Comparison of ENCODE assay signal across 8 cellular contexts in the genomic region with DNA sequence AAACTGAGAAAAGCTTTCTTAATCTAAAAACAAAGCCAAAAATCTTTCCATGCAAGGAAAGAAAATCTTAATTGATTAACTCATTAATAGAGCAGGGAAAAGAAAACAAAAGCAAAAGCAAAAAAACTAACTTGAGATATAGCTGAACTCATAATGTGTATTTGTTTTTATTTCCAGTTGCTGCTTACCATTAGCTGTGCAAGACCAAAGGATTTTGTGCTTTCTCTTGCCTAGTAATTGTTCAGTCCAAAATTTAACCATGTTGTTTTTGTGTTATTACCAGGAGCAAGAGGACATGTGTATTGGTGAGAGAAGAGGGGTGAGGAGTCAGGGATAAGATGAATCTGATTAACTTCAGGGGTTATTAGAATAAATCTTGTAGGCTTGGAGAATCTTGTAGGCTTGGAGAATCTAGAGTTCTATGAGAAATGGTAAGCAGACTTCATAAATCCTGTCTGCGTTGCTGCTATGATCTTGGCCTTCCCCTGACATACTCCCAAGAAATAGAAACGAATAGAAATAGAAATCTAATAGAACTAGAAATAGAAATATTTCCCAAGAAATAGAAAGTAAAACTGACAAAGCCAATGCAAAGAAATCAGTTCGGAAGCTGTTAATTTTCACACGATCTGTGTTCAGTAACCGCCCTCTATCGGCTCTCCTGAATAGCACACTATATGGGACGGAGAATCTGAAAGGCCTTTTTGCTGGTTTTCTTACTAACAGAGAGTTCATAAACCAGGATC.
A peak's percentile ranks its signal among the peaks of the same experiment; 100 is the strongest.
DNase-seq lines count a peak whose midpoint lies in the region; ATAC-seq, FAIRE-seq and TF ChIP-seq lines count a peak whose summit lies in the region.

No MANE protein-coding gene starts in this region.

- intact Hi-C loops in activated T-helper 2 cell treated with anti-CD3 and anti-CD28 coated beads, Interferon-gamma antibody, Interleukin-2, Interleukin-4, amounts not matched to agents 10 μg/mL and 5 μg/mL and 100 μg/mL, durations not matched to agents 14 hours and 24 hours and 36 hours (cut with micrococcal nuclease) = loop anchor here (1.0 to 10.0 kb wide), 5 partner anchors 71 to 461 kb away; no protein-coding TSS in a partner anchor
- intact Hi-C loops in pancreas (cut with DNase I) = loop anchor here in 2 of 3 donors (10.0 kb wide), 2 partner anchors 101 to 111 kb away; no protein-coding TSS in a partner anchor

- H3K27me3 ChIP-seq in pancreas = no peaks in the 10 kb centered on the region

- peak; percentile 78 for TF ChIP-seq CTCF in AG09319 (IDR thresholded peaks at IDR 0.05; ENCODE audit: low read depth, low read length)
- peak; percentile 52 for TF ChIP-seq CTCF in foreskin fibroblast (IDR thresholded peaks at IDR 0.05; ENCODE audit: low read depth, low read length)
- peak; percentile 41 to 70 (median 52) for TF ChIP-seq CTCF in pancreas (IDR thresholded peaks at IDR 0.05)

- DNase-seq in AG09319 (ENCODE audit: extremely low read depth, low read depth) (no peak), NCI-H526 treated with DMSO at 0.1 percent for 48 hours (lab: John Stamatoyannopoulos, UW) (peak; percentile 40), foreskin fibroblast (peak in 1 of 2 donors; percentile 26), pancreas (peak in 2 of 6 donors; percentile 31 to 42)
- peak; percentile 31 for DNase-seq in activated T-helper 2 cell treated with anti-CD3 and anti-CD28 coated beads, Interferon-gamma antibody, Interleukin-2, Interleukin-4, amounts not matched to agents 10 μg/mL and 5 μg/mL and 100 μg/mL, durations not matched to agents 14 hours and 24 hours and 36 hours (ENCODE audit: low spot score)

- H3K27ac ChIP-seq in pancreas = peak overlapping the region in 3 of 4 donors; percentile 17 to 92 (median 89)

- WGBS in pancreas, 2 donors = 2 to 5% methylated on average over 7 of the region's 7 CpGs

- ATAC-seq in GM18502 (IDR thresholded peaks at IDR 0.05; ENCODE audit: poor library complexity, unreplicated experiment) = peak; percentile 37
- peak; percentile 44 for ATAC-seq in HG02981 (IDR thresholded peaks at IDR 0.05; ENCODE audit: unreplicated experiment)
- peak; percentile 77 to 91 (median 84) for ATAC-seq in pancreas
- ATAC-seq in HG03469 (IDR thresholded peaks at IDR 0.05; ENCODE audit: unreplicated experiment) = no peak

- FAIRE-seq in pancreas (lab: Jason Lieb, UNC) = peak; percentile 91

- H3K36me3 Mint-ChIP-seq in activated T-helper 2 cell treated with anti-CD3 and anti-CD28 coated beads, Interferon-gamma antibody, Interleukin-2, Interleukin-4, amounts not matched to agents 10 μg/mL and 5 μg/mL and 100 μg/mL, durations not matched to agents 14 hours and 24 hours and 36 hours (ENCODE audit: low read depth) = peaks cover 5% of the 10 kb centered on the region

- H3K9me3 Mint-ChIP-seq in activated T-helper 2 cell treated with anti-CD3 and anti-CD28 coated beads, Interferon-gamma antibody, Interleukin-2, Interleukin-4, amounts not matched to agents 10 μg/mL and 5 μg/mL and 100 μg/mL, durations not matched to agents 14 hours and 24 hours and 36 hours = peaks cover 10% of the 10 kb centered on the region

- peaks cover 2% of the 10 kb centered on the region for H3K27me3 Mint-ChIP-seq in activated T-helper 2 cell treated with anti-CD3 and anti-CD28 coated beads, Interferon-gamma antibody, Interleukin-2, Interleukin-4, amounts not matched to agents 10 μg/mL and 5 μg/mL and 100 μg/mL, durations not matched to agents 14 hours and 24 hours and 36 hours (ENCODE audit: low read depth)

- H3K4me3 ChIP-seq in foreskin fibroblast (ENCODE audit: low read depth in 1 of 2, low read length in 2 of 2) (peak overlapping the region in 1 of 2 donors; percentile 31), pancreas (peak overlapping the region in 3 of 4 donors; percentile 1 to 33 (median 18))

- peak overlapping the region; percentile 66 for H3K27ac Mint-ChIP-seq in activated T-helper 2 cell treated with anti-CD3 and anti-CD28 coated beads, Interferon-gamma antibody, Interleukin-2, Interleukin-4, amounts not matched to agents 10 μg/mL and 5 μg/mL and 100 μg/mL, durations not matched to agents 14 hours and 24 hours and 36 hours

- peaks cover 6 to 19% (median 9%) of the 10 kb centered on the region in 3 donors for H3K4me1 ChIP-seq in pancreas

- H3K9me3 ChIP-seq in pancreas = no peaks in the 10 kb centered on the region

- H3K4me1 Mint-ChIP-seq in activated T-helper 2 cell treated with anti-CD3 and anti-CD28 coated beads, Interferon-gamma antibody, Interleukin-2, Interleukin-4, amounts not matched to agents 10 μg/mL and 5 μg/mL and 100 μg/mL, durations not matched to agents 14 hours and 24 hours and 36 hours (ENCODE audit: low read depth) = peaks cover 54% of the 10 kb centered on the region

- H3K36me3 ChIP-seq in pancreas = no peaks in the 10 kb centered on the region

- H3K4me3 Mint-ChIP-seq in activated T-helper 2 cell treated with anti-CD3 and anti-CD28 coated beads, Interferon-gamma antibody, Interleukin-2, Interleukin-4, amounts not matched to agents 10 μg/mL and 5 μg/mL and 100 μg/mL, durations not matched to agents 14 hours and 24 hours and 36 hours (ENCODE audit: low read depth) = peak overlapping the region; percentile 77
